Comparison of ENCODE assay signal across 11 cellular contexts in genomic region chr5:132033122-132033521, GRCh38. TPM values are rescaled to one million over a fixed set of nuclear protein-coding genes. Genes with fewer than 3 reads are reported as not detected.
"Had no signal": no experiment of that assay in that cellular context is flagged by ENCODE, and none has a peak within 500 bp of the region (broad histone marks: within the 10 kb centered on the region; RNA-seq: fewer than 3 reads in every experiment).

No MANE protein-coding gene starts in this region.

- DNase-seq: GM23248, GOT3, H7, HFFc6, KBM-7 had no signal

- H3K9me3 ChIP-seq: HAP-1 had no signal

- FAIRE-seq: HTR-8/SVneo had no signal

- ATAC-seq: HCT116 had no signal

- H3K4me3 Mint-ChIP-seq: HFFc6, IgD-negative memory B cell had no signal

- H3K4me1 ChIP-seq: HAP-1 had no signal

- H3K27ac Mint-ChIP-seq: HFFc6, IgD-negative memory B cell had no signal

- H3K4me3 ChIP-seq: GM23248, HAP-1 had no signal

- H3K27ac ChIP-seq: GM23248 had no signal

RNA-seq across cellular contexts. Expression of gene ACSL6, which starts 21.7 kb away (rescaled TPM):
- total RNA-seq: HFFc6, HT-29 had no signal
- polyA plus RNA-seq: GM23248 had no signal

RNA-seq across cellular contexts. Expression of gene IL3, which starts 27.3 kb away (rescaled TPM):
- total RNA-seq: GM23248, H4, H7, HFFc6, HT-29 had no signal
- polyA plus RNA-seq: GM23248, IgD-negative memory B cell had no signal

RNA-seq across cellular contexts. Expression of gene CSF2, which starts 40.5 kb away (rescaled TPM):
- total RNA-seq: GM23248, H7 had no signal
- polyA plus RNA-seq: GM23248, IgD-negative memory B cell had no signal
